Comparison of ENCODE assay signal across 2 cellular contexts in genomic region chr12:120169946-120170345, GRCh38.
TF ChIP-seq lines count a peak whose summit lies in the region.

No MANE protein-coding gene starts in this region.

TF ChIP-seq in A549, 52 proteins besides CTCF, POLR2A, EP300 and RAD21:
- TF ChIP-seq, protein P1, sequence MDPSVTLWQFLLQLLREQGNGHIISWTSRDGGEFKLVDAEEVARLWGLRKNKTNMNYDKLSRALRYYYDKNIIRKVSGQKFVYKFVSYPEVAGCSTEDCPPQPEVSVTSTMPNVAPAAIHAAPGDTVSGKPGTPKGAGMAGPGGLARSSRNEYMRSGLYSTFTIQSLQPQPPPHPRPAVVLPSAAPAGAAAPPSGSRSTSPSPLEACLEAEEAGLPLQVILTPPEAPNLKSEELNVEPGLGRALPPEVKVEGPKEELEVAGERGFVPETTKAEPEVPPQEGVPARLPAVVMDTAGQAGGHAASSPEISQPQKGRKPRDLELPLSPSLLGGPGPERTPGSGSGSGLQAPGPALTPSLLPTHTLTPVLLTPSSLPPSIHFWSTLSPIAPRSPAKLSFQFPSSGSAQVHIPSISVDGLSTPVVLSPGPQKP (IDR thresholded peaks at IDR 0.05; ENCODE audit: low read depth, low read length) = no peak
- no peak for TF ChIP-seq SREBF2 (IDR thresholded peaks at IDR 0.05)
- TF ChIP-seq MAZ (IDR thresholded peaks at IDR 0.05; ENCODE audit: borderline replicate concordance, low read depth, low read length) = no peak
- TF ChIP-seq ZSCAN20 (CRISPR knock-in tag; IDR thresholded peaks at IDR 0.05) = no peak
- TF ChIP-seq HOXB13 (CRISPR knock-in tag; IDR thresholded peaks at IDR 0.05; ENCODE audit: low read depth) = no peak

TF ChIP-seq in GM12878, 131 proteins besides CTCF, POLR2A, EP300 and RAD21:
- TF ChIP-seq KDM1A (IDR thresholded peaks at IDR 0.05; ENCODE audit: borderline replicate concordance) (no peak), HDAC6 (IDR thresholded peaks at IDR 0.05; ENCODE audit: unreplicated experiment) (no peak)
